12 cellular contexts compared by ENCODE assay signal in genomic region chr11:65298131-65298535, GRCh38. TPM values are rescaled to one million over a fixed set of nuclear protein-coding genes. Genes with fewer than 3 reads are reported as not detected.
DNase-seq lines count a peak whose midpoint lies in the region; ATAC-seq and TF ChIP-seq lines count a peak whose summit lies in the region.
"Had no signal": no experiment of that assay in that cellular context is flagged by ENCODE, and none has a peak within 500 bp of the region (broad histone marks: within the 10 kb centered on the region; RNA-seq: fewer than 3 reads in every experiment).

No MANE protein-coding gene starts in this region.

- ATAC-seq in lung (ENCODE audit: insufficient read depth, low FRiP score) (peak; percentile 35), HG02981 (IDR thresholded peaks at IDR 0.05; ENCODE audit: unreplicated experiment) (no peak), HG03108 (IDR thresholded peaks at IDR 0.05; ENCODE audit: unreplicated experiment) (no peak), HG02870 (IDR thresholded peaks at IDR 0.05; ENCODE audit: unreplicated experiment) (no peak), HG02763 (IDR thresholded peaks at IDR 0.05; ENCODE audit: unreplicated experiment) (no peak)

- H3K4me1 ChIP-seq in esophagus muscularis mucosa (peaks cover 73 to 94% (median 88%) of the 10 kb centered on the region in 4 donors), lung (ENCODE audit: control insufficient read depth in 2 of 2, insufficient read depth in 2 of 2, low read length in 2 of 2) (peaks cover 5 to 7% of the 10 kb centered on the region in 2 donors)

- TF ChIP-seq EP300 in esophagus muscularis mucosa (IDR thresholded peaks at IDR 0.05): peak; percentile 15

- DNase-seq in RPMI7951 (ENCODE audit: low read depth) (peak; percentile 68), esophagus muscularis mucosa (ENCODE audit: extremely low spot score) (no peak), lung (ENCODE audit: low spot score) (peak; percentile 54)
- DNase-seq: activated B cell treated with CpG ODN at 0.5 μM for 24 hours, activated gamma-delta T cell treated with Interleukin-2 at 50 U/mL for 16 hours, NCI-H1105 treated with DMSO at 0.1 percent for 48 hours had no signal

- peaks cover 0 to 28% (median 12%) of the 10 kb centered on the region in 4 donors for H3K36me3 ChIP-seq in esophagus muscularis mucosa
- H3K36me3 ChIP-seq in lung (ENCODE audit: control insufficient read depth in 2 of 2, insufficient read depth in 2 of 2, low read length in 2 of 2): peaks cover 0 to 24% of the 10 kb centered on the region in 2 donors
- H3K36me3 ChIP-seq: neural progenitor cell had no signal

- intact Hi-C loops in esophagus muscularis mucosa (cut with DNase I): no loop called here

- WGBS in esophagus muscularis mucosa: no CpG with 5 or more reads among the region's 8 CpGs
- WGBS in lung, 2 donors: 74 to 77% methylated on average over 8 of the region's 8 CpGs

- TF ChIP-seq CTCF in esophagus muscularis mucosa (IDR thresholded peaks at IDR 0.05) (no peak), lung (IDR thresholded peaks at IDR 0.05; ENCODE audit: control extremely low read depth, extremely low read depth) (no peak)

- peak overlapping the region; percentile 92 to 97 (median 94) for H3K27ac ChIP-seq in esophagus muscularis mucosa (replicated peaks in 1 of 4)
- H3K27ac ChIP-seq in lung (ENCODE audit: low read depth in 1 of 2, low read length in 1 of 2): peak overlapping the region; percentile 56 to 91
- peak overlapping the region in 17 of 21 experiments; percentile 19 to 78 (median 51) for H3K27ac ChIP-seq in skin epidermis
- H3K27ac ChIP-seq: neural progenitor cell had no signal

- H3K27me3 ChIP-seq in esophagus muscularis mucosa (no peaks in the 10 kb centered on the region), lung (ENCODE audit: control insufficient read depth, insufficient read depth) (no peaks in the 10 kb centered on the region)
- H3K27me3 ChIP-seq: neural progenitor cell had no signal

- H3K4me3 ChIP-seq in esophagus muscularis mucosa (peak overlapping the region; percentile 10 to 22 (median 16)), lung (no peak overlapping the region), skin epidermis (no peak overlapping the region)
- H3K4me3 ChIP-seq: neural progenitor cell had no signal

- H3K9me3 ChIP-seq in esophagus muscularis mucosa (no peaks in the 10 kb centered on the region), lung (ENCODE audit: control insufficient read depth in 2 of 2, insufficient read depth in 1 of 2, low read length in 1 of 2) (no peaks in the 10 kb centered on the region)

- TF ChIP-seq POLR2A in esophagus muscularis mucosa (IDR thresholded peaks at IDR 0.05; ENCODE audit: low read depth): no peak

RNA-seq across cellular contexts. Expression of gene CDC42EP2, which starts 16.5 kb away (rescaled TPM):
- 7.0 and 7.1 TPM in 2 replicates for total RNA-seq in RPMI7951 (2014; rRNA removed; shearing (Covaris generic))
- total RNA-seq in esophagus muscularis mucosa (10 to 100 TPM; 39.9 to 90.1 (median 54.4) TPM), lung (10 to 100 TPM in 1 of 2 donors, 1 to 10 TPM in 1; 9.2 to 28.9 TPM)
- polyA plus RNA-seq in lung: 10 to 100 TPM; 23.4 to 35.0 TPM

RNA-seq across cellular contexts. Expression of gene DPF2, which starts 35.5 kb away (rescaled TPM):
- total RNA-seq in RPMI7951 (2014; rRNA removed; shearing (Covaris generic)): 41.5 and 58.9 TPM in 2 replicates
- total RNA-seq in esophagus muscularis mucosa (10 to 100 TPM; 40.3 to 60.6 (median 52.9) TPM), lung (10 to 100 TPM; 44.6 to 53.2 TPM)
- 10 to 100 TPM; 21.5 to 25.0 TPM for polyA plus RNA-seq in lung

RNA-seq across cellular contexts. Expression of gene POLA2, which starts 36.4 kb away (rescaled TPM):
- total RNA-seq in RPMI7951 (2014; rRNA removed; shearing (Covaris generic)): 28.1 and 43.7 TPM in 2 replicates
- total RNA-seq in esophagus muscularis mucosa (10 to 100 TPM; 14.7 to 26.6 (median 17.3) TPM), lung (10 to 100 TPM in 1 of 2 donors, 1 to 10 TPM in 1; 9.7 to 14.2 TPM)
- polyA plus RNA-seq in lung: 1 to 10 TPM; 4.5 to 9.2 TPM

RNA-seq across cellular contexts. Expression of gene TIGD3, which starts 56.4 kb away (rescaled TPM):
- total RNA-seq in RPMI7951 (2014; rRNA removed; shearing (Covaris generic)): 0.20 and 0.24 TPM in 2 replicates
- under 1 TPM in 1 of 4 donors, not detected in 3; 0.19 TPM for total RNA-seq in esophagus muscularis mucosa
- under 1 TPM in 1 of 2 donors, not detected in 1; 0.21 TPM for total RNA-seq in lung
- polyA plus RNA-seq in lung: under 1 TPM; 0.24 to 0.27 TPM

Comparison
In these comparisons a context has a peak if more than half of its experiments do, and no peak if none do; other contexts are left out.
1. H3K4me3 ChIP-seq: peak in esophagus muscularis mucosa (4 of 4); none in lung (single experiment) and skin epidermis (0 of 7).
2. Peak in every context shown above with its lines, with median percentiles within 50 percentile points of each other: H3K27ac ChIP-seq.